In the genomic region with DNA sequence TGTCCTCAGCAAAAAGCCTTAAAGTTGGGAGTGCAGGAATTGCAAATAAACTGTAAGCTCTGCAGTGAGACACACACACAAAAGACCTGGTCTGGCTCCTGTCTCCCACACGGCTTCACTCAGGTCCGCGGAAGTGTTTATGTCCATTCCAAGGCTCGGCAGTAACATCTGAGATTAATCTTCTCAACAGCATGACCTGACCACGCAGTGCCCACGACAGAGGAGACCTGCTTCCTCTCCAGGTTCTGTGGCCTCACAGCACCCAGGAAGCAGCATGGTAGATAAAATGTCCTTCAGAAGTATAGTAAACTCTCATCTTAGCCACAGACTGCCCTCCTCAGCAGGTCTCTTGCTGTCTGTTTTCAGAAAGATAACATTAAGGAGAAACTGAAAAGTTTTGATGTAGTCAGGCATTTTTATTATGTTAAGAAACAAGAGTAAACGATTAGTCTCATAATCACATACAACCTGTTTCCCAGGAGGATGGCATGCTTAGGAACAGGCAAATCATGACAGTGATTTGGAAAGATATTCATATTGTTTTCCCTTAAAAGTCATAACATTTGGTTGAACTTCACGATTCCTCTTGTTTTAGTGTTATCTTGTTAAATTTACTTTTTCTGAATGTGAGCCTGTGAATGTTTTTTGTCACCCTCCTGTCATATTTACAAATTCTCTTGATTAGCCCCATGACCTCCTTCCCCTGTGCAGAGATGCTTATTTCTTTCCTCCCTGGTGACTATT, we compare ENCODE assay signal across 1 cellular context.
TF ChIP-seq lines count a peak whose summit lies in the region.

No MANE protein-coding gene starts in this region.

TF ChIP-seq in SK-N-SH, 30 proteins besides CTCF, POLR2A, EP300 and RAD21 (continued from another document):
- TF ChIP-seq, protein P1, sequence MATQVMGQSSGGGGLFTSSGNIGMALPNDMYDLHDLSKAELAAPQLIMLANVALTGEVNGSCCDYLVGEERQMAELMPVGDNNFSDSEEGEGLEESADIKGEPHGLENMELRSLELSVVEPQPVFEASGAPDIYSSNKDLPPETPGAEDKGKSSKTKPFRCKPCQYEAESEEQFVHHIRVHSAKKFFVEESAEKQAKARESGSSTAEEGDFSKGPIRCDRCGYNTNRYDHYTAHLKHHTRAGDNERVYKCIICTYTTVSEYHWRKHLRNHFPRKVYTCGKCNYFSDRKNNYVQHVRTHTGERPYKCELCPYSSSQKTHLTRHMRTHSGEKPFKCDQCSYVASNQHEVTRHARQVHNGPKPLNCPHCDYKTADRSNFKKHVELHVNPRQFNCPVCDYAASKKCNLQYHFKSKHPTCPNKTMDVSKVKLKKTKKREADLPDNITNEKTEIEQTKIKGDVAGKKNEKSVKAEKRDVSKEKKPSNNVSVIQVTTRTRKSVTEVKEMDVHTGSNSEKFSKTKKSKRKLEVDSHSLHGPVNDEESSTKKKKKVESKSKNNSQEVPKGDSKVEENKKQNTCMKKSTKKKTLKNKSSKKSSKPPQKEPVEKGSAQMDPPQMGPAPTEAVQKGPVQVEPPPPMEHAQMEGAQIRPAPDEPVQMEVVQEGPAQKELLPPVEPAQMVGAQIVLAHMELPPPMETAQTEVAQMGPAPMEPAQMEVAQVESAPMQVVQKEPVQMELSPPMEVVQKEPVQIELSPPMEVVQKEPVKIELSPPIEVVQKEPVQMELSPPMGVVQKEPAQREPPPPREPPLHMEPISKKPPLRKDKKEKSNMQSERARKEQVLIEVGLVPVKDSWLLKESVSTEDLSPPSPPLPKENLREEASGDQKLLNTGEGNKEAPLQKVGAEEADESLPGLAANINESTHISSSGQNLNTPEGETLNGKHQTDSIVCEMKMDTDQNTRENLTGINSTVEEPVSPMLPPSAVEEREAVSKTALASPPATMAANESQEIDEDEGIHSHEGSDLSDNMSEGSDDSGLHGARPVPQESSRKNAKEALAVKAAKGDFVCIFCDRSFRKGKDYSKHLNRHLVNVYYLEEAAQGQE (IDR thresholded peaks at IDR 0.05; ENCODE audit: low read depth, low read length): no peak
